12 cellular contexts compared by ENCODE assay signal in the genomic region with DNA sequence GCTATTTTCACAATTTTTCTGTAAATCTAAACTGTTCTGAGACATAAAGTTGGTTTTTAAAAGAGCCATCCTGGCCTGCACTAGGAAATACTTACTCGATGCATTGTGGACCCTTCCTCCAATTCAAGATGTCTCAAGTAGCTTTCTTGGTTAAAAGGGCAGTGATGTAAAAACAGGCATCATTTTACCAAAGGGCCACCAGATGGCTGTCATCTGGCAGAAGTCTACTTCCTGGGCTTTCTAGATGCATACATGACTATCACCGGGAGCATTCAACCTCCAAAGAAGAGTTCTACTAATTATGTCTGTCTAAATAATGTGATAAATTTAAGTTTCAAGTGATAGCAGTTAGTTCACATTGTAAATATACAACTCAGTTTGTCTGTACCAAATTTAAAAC.
DNase-seq lines count a peak whose midpoint lies in the region; ATAC-seq, FAIRE-seq and TF ChIP-seq lines count a peak whose summit lies in the region.
"Had no signal": no experiment of that assay in that cellular context is flagged by ENCODE, and none has a peak within 500 bp of the region (broad histone marks: within the 10 kb centered on the region; RNA-seq: fewer than 3 reads in every experiment).

No MANE protein-coding gene starts in this region.

- FAIRE-seq in A549 (lab: Jason Lieb, UNC): no peak
- FAIRE-seq in GM18507 (lab: Jason Lieb, UNC): peak; percentile 67

- CTCF ChIA-PET in A549 (lab: Yijun Ruan, JAX) (interaction anchor here (1.0 to 3.1 kb wide), 6 partner anchors 8 to 274 kb away, joined by 3 to 13 read pairs (median 4); no protein-coding TSS in a partner anchor), WTC11 (lab: Charles Lee) (interaction anchor here (0.7 to 1.5 kb wide), 3 partner anchors 60 to 271 kb away, joined by 3 to 4 read pairs (median 4); no protein-coding TSS in a partner anchor)
- CTCF ChIA-PET in activated CD4-positive, alpha-beta T cell treated with anti-CD3 and anti-CD28 coated beads for 36 hours (lab: Charles Lee): no interaction called here

- H3K27me3 ChIP-seq in upper lobe of left lung: no peaks in the 10 kb centered on the region
- H3K27me3 ChIP-seq: cardiac muscle cell had no signal

- H3K9me3 Mint-ChIP-seq in activated CD4-positive, alpha-beta T cell treated with anti-CD3 and anti-CD28 coated beads for 36 hours (ENCODE audit: low read depth): no peaks in the 10 kb centered on the region
- H3K9me3 Mint-ChIP-seq in WTC11: no peaks in the 10 kb centered on the region
- H3K9me3 Mint-ChIP-seq: neural crest cell had no signal

- no peaks in the 10 kb centered on the region for H3K36me3 Mint-ChIP-seq in activated CD4-positive, alpha-beta T cell treated with anti-CD3 and anti-CD28 coated beads for 36 hours (ENCODE audit: low read depth)
- no peaks in the 10 kb centered on the region for H3K36me3 Mint-ChIP-seq in WTC11

- WGBS in A549 (ENCODE audit: missing lambda C conversion rate): 28% methylated on average over 2 of the region's 2 CpGs
- 73 to 87% methylated on average over 2 of the region's 2 CpGs for WGBS in upper lobe of left lung, 2 donors

- no peaks in the 10 kb centered on the region for H3K9me3 ChIP-seq in A549
- H3K9me3 ChIP-seq in upper lobe of left lung: no peaks in the 10 kb centered on the region

- H3K4me3 Mint-ChIP-seq in activated CD4-positive, alpha-beta T cell treated with anti-CD3 and anti-CD28 coated beads for 36 hours: no peak overlapping the region
- H3K4me3 Mint-ChIP-seq in WTC11: no peak overlapping the region
- H3K4me3 Mint-ChIP-seq: neural crest cell had no signal

- no peaks in the 10 kb centered on the region for H3K36me3 ChIP-seq in upper lobe of left lung
- H3K36me3 ChIP-seq: cardiac muscle cell had no signal

- peaks cover 32% of the 10 kb centered on the region for H3K4me1 ChIP-seq in A549
- H3K4me1 ChIP-seq in upper lobe of left lung: no peaks in the 10 kb centered on the region

- POLR2A ChIA-PET in A549 (lab: Yijun Ruan, JAX) (interaction anchor here (1.5 kb wide), 1 partner anchor 97 kb away, joined by 6 read pairs; the partner anchor contains the start of gene FRMD6), WTC11 (lab: Charles Lee) (interaction anchor here (0.6 kb wide), 1 partner anchor 95 kb away, joined by 5 read pairs; no protein-coding TSS in a partner anchor)
- POLR2A ChIA-PET in activated CD4-positive, alpha-beta T cell treated with anti-CD3 and anti-CD28 coated beads for 36 hours (lab: Charles Lee): interaction anchor here (0.6 kb wide), 1 partner anchor 224 kb away, joined by 4 read pairs; no protein-coding TSS in a partner anchor

- H3K27ac ChIP-seq in A549: peak overlapping the region; percentile 60 to 64
- H3K27ac ChIP-seq in upper lobe of left lung: no peak overlapping the region
- H3K27ac ChIP-seq: cardiac muscle cell had no signal

- TF ChIP-seq EP300 in A549 (IDR thresholded peaks at IDR 0.05) (no peak), upper lobe of left lung (IDR thresholded peaks at IDR 0.05) (no peak)

- TF ChIP-seq POLR2A in A549 (IDR thresholded peaks at IDR 0.05; ENCODE audit: low read length) (no peak), upper lobe of left lung (IDR thresholded peaks at IDR 0.05) (no peak)

- no peak overlapping the region for H3K4me3 ChIP-seq in A549
- no peak overlapping the region for H3K4me3 ChIP-seq in upper lobe of left lung
- H3K4me3 ChIP-seq: cardiac muscle cell had no signal

- H3K27me3 Mint-ChIP-seq in activated CD4-positive, alpha-beta T cell treated with anti-CD3 and anti-CD28 coated beads for 36 hours: peaks cover 4% of the 10 kb centered on the region
- H3K27me3 Mint-ChIP-seq in WTC11 (ENCODE audit: low read depth): no peaks in the 10 kb centered on the region

- H3K4me2 ChIP-seq in A549: peak overlapping the region; percentile 59

- peak; percentile 29 to 39; a peak in 2 of 5 replicates for TF ChIP-seq RAD21 in A549 (conservative IDR thresholded peaks at IDR 0.05 in 1 of 2, IDR thresholded peaks at IDR 0.05 in 1 of 2)

- ATAC-seq in A549 (peak; percentile 58 to 61; a peak in 4 of 6 replicates), upper lobe of left lung (ENCODE audit: low FRiP score in 2 of 2) (no peak), HG03378 (IDR thresholded peaks at IDR 0.05; ENCODE audit: unreplicated experiment) (no peak), WTC11 (no peak)
- ATAC-seq in activated CD4-positive, alpha-beta T cell treated with anti-CD3 and anti-CD28 coated beads for 36 hours: no peak

- peak; percentile 34; the same call in 2 of the 3 replicates for TF ChIP-seq CTCF in A549 (IDR thresholded peaks at IDR 0.05)
- TF ChIP-seq CTCF in upper lobe of left lung (IDR thresholded peaks at IDR 0.05): no peak
- no peak for TF ChIP-seq CTCF in WTC11 (IDR thresholded peaks at IDR 0.05)

- H3K27ac Mint-ChIP-seq in activated CD4-positive, alpha-beta T cell treated with anti-CD3 and anti-CD28 coated beads for 36 hours: no peak overlapping the region
- no peak overlapping the region for H3K27ac Mint-ChIP-seq in WTC11

- intact Hi-C loops in activated CD4-positive, alpha-beta T cell treated with anti-CD3 and anti-CD28 coated beads for 36 hours (cut with DNase I, micrococcal nuclease): loop anchor here in 1 of 2 experiments (1.0 kb wide), 1 partner anchor 225 kb away; no protein-coding TSS in a partner anchor

- no peaks in the 10 kb centered on the region for H3K4me1 Mint-ChIP-seq in activated CD4-positive, alpha-beta T cell treated with anti-CD3 and anti-CD28 coated beads for 36 hours
- H3K4me1 Mint-ChIP-seq in WTC11: no peaks in the 10 kb centered on the region

- DNase-seq in A549 (ENCODE audit: low read depth in 1 of 2, low spot score in 1 of 2) (peak in 1 of 2 experiments; percentile 45), GM18507 (ENCODE audit: extremely low spot score, insufficient read length, low read depth) (no peak), RPMI7951 (ENCODE audit: low read depth) (peak; percentile 73), fibroblast of peridontal ligament (ENCODE audit: extremely low read depth) (peak; percentile 62), upper lobe of left lung (no peak), WTC11 (ENCODE audit: low spot score) (no peak)
- DNase-seq in activated CD4-positive, alpha-beta T cell treated with anti-CD3 and anti-CD28 coated beads for 36 hours: no peak
- DNase-seq: NCI-H2029 treated with DMSO at 0.1 percent for 48 hours; stimulated activated CD4-positive, alpha-beta T cell treated with anti-CD3 and anti-CD28 coated beads, Interleukin-2, amount 100 ng/mL, for 24 hours had no signal

TF ChIP-seq in A549, 52 proteins besides CTCF, POLR2A, EP300 and RAD21:
- TF ChIP-seq MYC (IDR thresholded peaks at IDR 0.05; ENCODE audit: borderline replicate concordance, low read length) (no peak), SMC3 (IDR thresholded peaks at IDR 0.05) (peak; percentile 44; the same call in 2 of the 3 replicates)
- TF ChIP-seq, protein P1, sequence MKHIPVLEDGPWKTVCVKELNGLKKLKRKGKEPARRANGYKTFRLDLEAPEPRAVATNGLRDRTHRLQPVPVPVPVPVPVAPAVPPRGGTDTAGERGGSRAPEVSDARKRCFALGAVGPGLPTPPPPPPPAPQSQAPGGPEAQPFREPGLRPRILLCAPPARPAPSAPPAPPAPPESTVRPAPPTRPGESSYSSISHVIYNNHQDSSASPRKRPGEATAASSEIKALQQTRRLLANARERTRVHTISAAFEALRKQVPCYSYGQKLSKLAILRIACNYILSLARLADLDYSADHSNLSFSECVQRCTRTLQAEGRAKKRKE (CRISPR knock-in tag; IDR thresholded peaks at IDR 0.05; ENCODE audit: low read depth): no peak

TF ChIP-seq in WTC11, 78 proteins besides CTCF, POLR2A, EP300 and RAD21 (continues in another document):
- TF ChIP-seq ESRRA (CRISPR knock-in tag; IDR thresholded peaks at IDR 0.05; ENCODE audit: borderline replicate concordance) (no peak), EMX1 (CRISPR knock-in tag; IDR thresholded peaks at IDR 0.05) (no peak), ATF1 (CRISPR knock-in tag; IDR thresholded peaks at IDR 0.05) (no peak), ZNF317 (CRISPR knock-in tag; IDR thresholded peaks at IDR 0.05; ENCODE audit: borderline replicate concordance, low read depth) (no peak), CDX4 (CRISPR knock-in tag; IDR thresholded peaks at IDR 0.05; ENCODE audit: borderline replicate concordance) (no peak), USF2 (CRISPR knock-in tag; IDR thresholded peaks at IDR 0.05) (no peak)

Comparison
In these comparisons a context has a peak if more than half of its experiments do, and no peak if none do; other contexts are left out.
1. ATAC-seq: peak in A549 (2 of 2); none in upper lobe of left lung (0 of 2), HG03378 (single experiment), activated CD4-positive, alpha-beta T cell treated with anti-CD3 and anti-CD28 coated beads for 36 hours (single experiment) and WTC11 (single experiment).
2. DNase-seq: peak in RPMI7951 (single experiment) and fibroblast of peridontal ligament (single experiment); none in GM18507 (single experiment), upper lobe of left lung (0 of 2), activated CD4-positive, alpha-beta T cell treated with anti-CD3 and anti-CD28 coated beads for 36 hours (single experiment) and WTC11 (single experiment).
3. H3K27ac ChIP-seq: peak in A549 (2 of 2); none in upper lobe of left lung (0 of 4).
4. Of the 8 proteins assayed by ChIP-seq in both WTC11 and A549: peak only in WTC11: none; only in A549: CTCF; in both: none; in neither: 7.